Comparison of ENCODE assay signal across 12 cellular contexts in the genomic region with DNA sequence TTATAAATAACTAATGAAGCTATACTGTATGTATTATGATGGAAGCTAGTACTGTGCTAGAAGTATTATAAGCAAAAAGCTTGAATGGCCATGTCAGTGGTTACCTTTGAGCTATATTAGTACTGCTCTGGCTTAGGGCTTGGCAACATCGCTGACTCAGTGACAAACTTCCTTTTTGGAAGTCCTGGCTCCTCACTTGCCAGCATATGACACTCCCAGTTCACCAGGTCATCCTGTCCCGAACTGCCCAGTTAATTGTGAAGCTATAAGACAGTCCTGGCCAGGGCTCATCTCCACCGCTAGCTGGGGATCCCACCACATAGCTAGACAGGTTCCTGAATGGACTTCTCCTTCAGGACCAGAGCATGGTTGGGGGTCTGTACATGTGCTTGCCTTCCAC. TPM values are rescaled to one million over a fixed set of nuclear protein-coding genes. Genes with fewer than 3 reads are reported as not detected.
DNase-seq lines count a peak whose midpoint lies in the region; FAIRE-seq and TF ChIP-seq lines count a peak whose summit lies in the region.
"Had no signal": no experiment of that assay in that cellular context is flagged by ENCODE, and none has a peak within 500 bp of the region (broad histone marks: within the 10 kb centered on the region; RNA-seq: fewer than 3 reads in every experiment).

No MANE protein-coding gene starts in this region.

- in situ Hi-C loops in brain microvascular endothelial cell (cut with HindIII; ENCODE audit: low pct_ligation_motif_present, low sequenced_read_pairs) (no loop called here), mammary epithelial cell (cut with MboI; ENCODE audit: low sequenced_read_pairs in 2 of 2) (no loop called here)

- POLR2A ChIA-PET in PC-9 (lab: Charles Lee; ENCODE audit: unreplicated experiment), result interaction anchor here (0.5 kb wide), 1 partner anchor 50 kb away, joined by 15 read pairs; no protein-coding TSS in a partner anchor

- H3K36me3 ChIP-seq in ACC112 (ENCODE audit: insufficient read depth, low read length) (no peaks in the 10 kb centered on the region), PC-9 (ENCODE audit: low read depth) (no peaks in the 10 kb centered on the region), neutrophil (peaks cover 17% of the 10 kb centered on the region), brain microvascular endothelial cell (replicated peaks) (peaks cover 2% of the 10 kb centered on the region), mammary epithelial cell (ENCODE audit: insufficient read depth, low read length) (no peaks in the 10 kb centered on the region)
- H3K36me3 ChIP-seq: cardiac muscle cell had no signal

- FAIRE-seq in GM12892 (lab: Jason Lieb, UNC), result no peak
- FAIRE-seq: keratinocyte had no signal

- H3K27ac ChIP-seq in ACC112 (ENCODE audit: low read depth, low read length) (peak overlapping the region; percentile 37), PC-9 (peak overlapping the region; percentile 17; the same call in 1 of the 2 replicates), neutrophil (peak overlapping the region; percentile 69), brain microvascular endothelial cell (no peak overlapping the region), mammary epithelial cell (ENCODE audit: insufficient read depth, low read depth, low read length) (no peak overlapping the region)
- H3K27ac ChIP-seq: cardiac muscle cell had no signal

- CTCF ChIA-PET in PC-9 (lab: Charles Lee) (no interaction called here), mammary epithelial cell (lab: Charles Lee; ENCODE audit: low non-redundant PET) (no interaction called here)

- dilution Hi-C loops in mammary epithelial cell (cut with HindIII; ENCODE audit: low sequenced_read_pairs), result no loop called here

- peak in 1 of 2 experiments; percentile 47 for DNase-seq in PC-9
- DNase-seq in foreskin fibroblast, result peak; percentile 43 to 63
- DNase-seq in brain microvascular endothelial cell, result no peak
- DNase-seq in DMS153 treated with DMSO at 0.1 percent for 48 hours (lab: John Stamatoyannopoulos, UW; ENCODE audit: unreplicated experiment), result no peak
- DNase-seq in GM12892 (ENCODE audit: insufficient read length), result no peak
- no peak for DNase-seq in mammary epithelial cell
- DNase-seq: NCI-H524 had no signal

- no peaks in the 10 kb centered on the region for H3K27me3 ChIP-seq in ACC112 (ENCODE audit: insufficient read depth, low read length)
- H3K27me3 ChIP-seq in PC-9 (ENCODE audit: insufficient read depth, low read depth), result no peaks in the 10 kb centered on the region
- H3K27me3 ChIP-seq in neutrophil, result no peaks in the 10 kb centered on the region
- no peaks in the 10 kb centered on the region for H3K27me3 ChIP-seq in brain microvascular endothelial cell (replicated peaks)
- no peaks in the 10 kb centered on the region for H3K27me3 ChIP-seq in mammary epithelial cell (ENCODE audit: insufficient read depth, low read length)
- H3K27me3 ChIP-seq: SJSA1 had no signal

- no peak overlapping the region for H3K9ac ChIP-seq in mammary epithelial cell (ENCODE audit: insufficient read depth, low read length)

- H3K79me2 ChIP-seq in ACC112 (ENCODE audit: control insufficient read depth, insufficient read depth, low read length, unreplicated experiment), result peaks cover 51% of the 10 kb centered on the region
- H3K79me2 ChIP-seq in PC-9 (ENCODE audit: low read depth), result 0 out of 2 replicates have a peak, but pooled peaks cover 12% of the 10 kb centered on the region
- H3K79me2 ChIP-seq in mammary epithelial cell (ENCODE audit: insufficient read depth, low read length), result peaks cover 9% of the 10 kb centered on the region

- H3K4me2 ChIP-seq in PC-9 (peak overlapping the region; percentile 46), mammary epithelial cell (ENCODE audit: insufficient read depth, low read depth, low read length) (no peak overlapping the region)

- TF ChIP-seq CTCF in PC-9 (conservative IDR thresholded peaks at IDR 0.05) (no peak), foreskin fibroblast (IDR thresholded peaks at IDR 0.05; ENCODE audit: low read depth, low read length) (no peak), neutrophil (IDR thresholded peaks at IDR 0.05) (no peak), brain microvascular endothelial cell (IDR thresholded peaks at IDR 0.05; ENCODE audit: low read depth, low read length, missing control alignments) (no peak), mammary epithelial cell (conservative IDR thresholded peaks at IDR 0.05 in 1 of 2, IDR thresholded peaks at IDR 0.05 in 1 of 2; ENCODE audit: extremely low read depth in 1 of 2, insufficient read depth in 1 of 2, low read depth in 1 of 2, low read length in 2 of 2) (no peak)

- H3F3A ChIP-seq in PC-9 (ENCODE audit: insufficient read depth, low read depth), result peaks cover 24% of the 10 kb centered on the region; the same call in 1 of the 2 replicates

- H4K20me1 ChIP-seq in PC-9 (ENCODE audit: insufficient read depth) (no peaks in the 10 kb centered on the region), mammary epithelial cell (ENCODE audit: insufficient read depth, low read length) (no peaks in the 10 kb centered on the region)

- intact Hi-C loops in PC-9 (cut with micrococcal nuclease; ENCODE audit: unreplicated experiment), result no loop called here
- intact Hi-C loops in mammary epithelial cell (cut with micrococcal nuclease), result loop anchor here (2.0 kb wide), 1 partner anchor 65 kb away; the partner anchor contains the start of gene RPS27L

- 91% methylated on average over 3 of the region's 3 CpGs for WGBS in mammary epithelial cell (ENCODE audit: low coverage, missing lambda C conversion rate)

- H3K4me3 ChIP-seq in ACC112 (ENCODE audit: low read depth, low read length) (peak overlapping the region; percentile 38; the same call in 1 of the 2 replicates), PC-9 (no peak overlapping the region), foreskin fibroblast (ENCODE audit: low read depth in 1 of 2, low read length in 2 of 2) (no peak overlapping the region), neutrophil (ENCODE audit: low read depth in 1 of 2, low read length in 1 of 2) (no peak overlapping the region), brain microvascular endothelial cell (ENCODE audit: low read depth, low read length) (no peak overlapping the region), mammary epithelial cell (replicated peaks in 1 of 3; ENCODE audit: insufficient read depth in 1 of 3, low read depth in 2 of 3, low read length in 3 of 3) (no peak overlapping the region)
- H3K4me3 ChIP-seq: cardiac muscle cell, SJSA1 had no signal

- H3K9me3 ChIP-seq in PC-9 (ENCODE audit: insufficient read depth, low read depth), result no peaks in the 10 kb centered on the region
- H3K9me3 ChIP-seq in neutrophil, result no peaks in the 10 kb centered on the region
- no peaks in the 10 kb centered on the region for H3K9me3 ChIP-seq in mammary epithelial cell (replicated peaks; ENCODE audit: insufficient read depth, low read length)
- H3K9me3 ChIP-seq: SJSA1 had no signal

- BruUV-seq in PC-9 (replicated peaks; lab: Mats Ljungman, UMichigan) (no TSS peak), mammary epithelial cell (replicated peaks; lab: Mats Ljungman, UMichigan) (no TSS peak)

- no peak overlapping the region for H2AFZ ChIP-seq in ACC112 (ENCODE audit: low read length, unreplicated experiment)
- H2AFZ ChIP-seq in PC-9, result no peak overlapping the region
- H2AFZ ChIP-seq in mammary epithelial cell (ENCODE audit: low read depth, low read length), result no peak overlapping the region

- H3K9me2 ChIP-seq in PC-9 (ENCODE audit: insufficient read depth), result no peaks in the 10 kb centered on the region

- H3K4me1 ChIP-seq in ACC112 (ENCODE audit: control insufficient read depth, insufficient read depth, low read length, unreplicated experiment) (peaks cover 55% of the 10 kb centered on the region), PC-9 (replicated peaks; ENCODE audit: insufficient read depth) (peaks cover 45% of the 10 kb centered on the region), neutrophil (ENCODE audit: control insufficient read depth in 1 of 2, insufficient read depth in 1 of 2, low read depth in 1 of 2, low read length in 1 of 2) (peaks cover 64 to 80% of the 10 kb centered on the region in 2 experiments), mammary epithelial cell (ENCODE audit: insufficient read depth, low read length) (peaks cover 28% of the 10 kb centered on the region)

- TF ChIP-seq POLR2A in GM12892 (IDR thresholded peaks at IDR 0.05; ENCODE audit: low read depth, low read length), result no peak

RNA-seq across cellular contexts. Expression of gene RAB8B, which starts 31.9 kb away (rescaled TPM):
- total RNA-seq in PC-9 (2021), result 19.3 and 20.9 TPM in 2 replicates
- 73.7 TPM for polyA plus RNA-seq in GM12892 (2012; ENCODE audit: missing spikeins)
- 10 to 100 TPM; 20.6 to 36.3 TPM for total RNA-seq in mammary epithelial cell
- 13.9 TPM for polyA plus RNA-seq in mammary epithelial cell
- 56.8 TPM for polyA minus RNA-seq in mammary epithelial cell

RNA-seq across cellular contexts. Expression of gene APH1B, which starts 56.1 kb away (rescaled TPM):
- total RNA-seq in PC-9 (2021), result 4.9 and 5.8 TPM in 2 replicates
- polyA plus RNA-seq in GM12892 (2012; ENCODE audit: missing spikeins), result 10.3 TPM
- total RNA-seq in mammary epithelial cell, result 10 to 100 TPM; 15.8 to 18.4 TPM
- 4.9 TPM for polyA plus RNA-seq in mammary epithelial cell
- 41.8 TPM for polyA minus RNA-seq in mammary epithelial cell

Comparison
In these comparisons a context has a peak if more than half of its experiments do, and no peak if none do; other contexts are left out.
1. H3K27ac ChIP-seq: peak in ACC112 (single experiment), PC-9 (single experiment) and neutrophil (single experiment); none in brain microvascular endothelial cell (single experiment) and mammary epithelial cell (single experiment).
2. DNase-seq: peak in foreskin fibroblast (2 of 2); none in brain microvascular endothelial cell (single experiment), DMS153 treated with DMSO at 0.1 percent for 48 hours (single experiment), GM12892 (single experiment) and mammary epithelial cell (single experiment).